15 cellular contexts compared by ENCODE assay signal in genomic region chr4:170872794-170873193, GRCh38.
A peak's percentile ranks its signal among the peaks of the same experiment; 100 is the strongest.
DNase-seq lines count a peak whose midpoint lies in the region; ATAC-seq, FAIRE-seq and TF ChIP-seq lines count a peak whose summit lies in the region.
"Had no signal": no experiment of that assay in that cellular context is flagged by ENCODE, and none has a peak within 500 bp of the region (broad histone marks: within the 10 kb centered on the region; RNA-seq: fewer than 3 reads in every experiment).

No MANE protein-coding gene starts in this region.

- no peaks in the 10 kb centered on the region for H3K36me3 ChIP-seq in RWPE2 (ENCODE audit: low read depth)

- H3K4me3 ChIP-seq in RWPE2 (ENCODE audit: severe bottlenecking): no peak overlapping the region
- H3K4me3 ChIP-seq: A549 had no signal

- H3K27me3 ChIP-seq in RWPE2 (ENCODE audit: insufficient read depth, poor library complexity, severe bottlenecking): no peaks in the 10 kb centered on the region

- peak; percentile 57 for DNase-seq in NCI-H748 (lab: John Stamatoyannopoulos, UW; ENCODE audit: unreplicated experiment)
- no peak for DNase-seq in NCI-H748 treated with DMSO at 0.1 percent for 48 hours (lab: John Stamatoyannopoulos, UW)
- no peak for DNase-seq in RWPE2 (ENCODE audit: low spot score)
- DNase-seq in glomerular visceral epithelial cell (ENCODE audit: extremely low spot score): peak; percentile 63
- DNase-seq in urothelium cell line (ENCODE audit: low spot score): peak; percentile 31
- DNase-seq in activated gamma-delta T cell (lab: John Stamatoyannopoulos, UW): no peak
- no peak for DNase-seq in SKM-1 treated with dmso at 0.1 percent for 144 hours (lab: John Stamatoyannopoulos, UW; ENCODE audit: unreplicated experiment)
- DNase-seq: NCI-H2171, NCI-H524 treated with DMSO at 0.1 percent for 48 hours, PC-3, Right ventricle myocardium superior, SK-N-SH had no signal

- TF ChIP-seq CTCF in RWPE2 (IDR thresholded peaks at IDR 0.05; ENCODE audit: poor library complexity, severe bottlenecking): no peak

- H3K4me1 ChIP-seq in RWPE2 (ENCODE audit: insufficient read depth, poor library complexity, severe bottlenecking): peaks cover 22% of the 10 kb centered on the region
- H3K4me1 ChIP-seq: A549 had no signal

- H3K27ac ChIP-seq in RWPE2 (ENCODE audit: poor library complexity, severe bottlenecking): peak overlapping the region; percentile 38
- H3K27ac ChIP-seq: A549, C4-2B had no signal

- FAIRE-seq in urothelium cell line (lab: Jason Lieb, UNC): no peak
- FAIRE-seq: A549 had no signal

- no peaks in the 10 kb centered on the region for H3K9me3 ChIP-seq in RWPE2 (ENCODE audit: severe bottlenecking)
- H3K9me3 ChIP-seq: A549, SK-N-SH had no signal

- ATAC-seq in RWPE2 (ENCODE audit: low read depth) (peak; percentile 83), HG03175 (IDR thresholded peaks at IDR 0.05; ENCODE audit: unreplicated experiment) (no peak)
- ATAC-seq: A549, PC-3 had no signal

Comparison
In these comparisons a context has a peak if more than half of its experiments do, and no peak if none do; other contexts are left out.
1. DNase-seq: peak in NCI-H748 (single experiment), glomerular visceral epithelial cell (single experiment) and urothelium cell line (single experiment); none in NCI-H748 treated with DMSO at 0.1 percent for 48 hours (single experiment), RWPE2 (single experiment), activated gamma-delta T cell (single experiment) and SKM-1 treated with dmso at 0.1 percent for 144 hours (single experiment).